Comparison of ENCODE assay signal across 4 cellular contexts in the genomic region with DNA sequence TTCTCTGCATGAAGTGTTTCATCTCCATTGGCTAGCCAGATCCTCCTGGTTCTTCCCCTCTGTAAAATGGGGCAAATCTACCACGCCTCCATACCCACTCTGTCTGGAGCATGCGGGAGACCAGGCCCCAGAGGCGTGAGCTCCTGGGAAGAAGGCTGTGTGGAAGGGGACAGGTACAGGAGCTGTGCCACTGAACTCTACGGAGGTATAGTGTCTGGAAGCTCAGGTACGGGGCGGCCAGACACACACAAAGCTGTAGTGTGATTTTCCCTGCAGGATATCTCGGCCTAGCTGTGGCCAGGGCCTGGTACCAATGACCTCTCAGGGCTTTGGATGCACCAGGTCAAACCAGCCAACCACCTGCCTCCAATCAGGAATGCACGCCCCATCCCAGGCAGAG. TPM values are rescaled to one million over a fixed set of nuclear protein-coding genes. Genes with fewer than 3 reads are reported as not detected.
"Had no signal": no experiment of that assay in that cellular context is flagged by ENCODE, and none has a peak within 500 bp of the region (broad histone marks: within the 10 kb centered on the region; RNA-seq: fewer than 3 reads in every experiment).

No MANE protein-coding gene starts in this region.

RNA-seq across cellular contexts. Expression of a gene that starts 10.0 kb away (rescaled TPM):
- total RNA-seq: HT-29, M059J, SJCRH30 had no signal
- polyA plus RNA-seq: IgD-negative memory B cell had no signal
